22 cellular contexts compared by ENCODE assay signal in genomic region chr12:12249216-12250050, GRCh38.
"Had no signal": no experiment of that assay in that cellular context is flagged by ENCODE, and none has a peak within 500 bp of the region (broad histone marks: within the 10 kb centered on the region; RNA-seq: fewer than 3 reads in every experiment).

No MANE protein-coding gene starts in this region.

- H3K4me3 ChIP-seq: coronary artery, gastroesophageal sphincter, psoas muscle, thoracic aorta, upper lobe of left lung had no signal

- DNase-seq: activated CD8-positive, alpha-beta memory T cell treated with anti-CD3 and anti-CD28 coated beads for 24 hours; activated CD8-positive, alpha-beta memory T cell treated with anti-CD3 and anti-CD28 coated beads, Interleukin-2, amount 50 U/mL, for 4 hours; activated naive CD4-positive, alpha-beta T cell; activated naive CD8-positive, alpha-beta T cell treated with anti-CD3 and anti-CD28 coated beads for 36 hours; activated T-cell treated with anti-CD3 and anti-CD28 coated beads, Interleukin-2, amount 50 U/mL, for 24 hours; amniotic stem cell; cerebellar nuclear complex; endodermal cell; head of caudate nucleus; islet precursor cell; left cardiac atrium; midbrain; natural killer cell; psoas muscle; right cardiac atrium; stimulated activated CD4-positive, alpha-beta T cell treated with anti-CD3 and anti-CD28 coated beads, Interleukin-4, amount 100 ng/mL, for 24 hours; stimulated activated naive CD4-positive, alpha-beta T cell treated with Interleukin-2 at 50 U/mL for 16 hours; T-helper 9 cell; upper lobe of left lung had no signal

- H3K27me3 ChIP-seq: gastroesophageal sphincter, upper lobe of left lung had no signal

- H3K9me3 ChIP-seq: gastroesophageal sphincter, psoas muscle, thoracic aorta, upper lobe of left lung had no signal

- H3K27ac ChIP-seq: coronary artery, gastroesophageal sphincter, psoas muscle, thoracic aorta, upper lobe of left lung had no signal

- H3K36me3 ChIP-seq: gastroesophageal sphincter, thoracic aorta had no signal
